In the genomic region with DNA sequence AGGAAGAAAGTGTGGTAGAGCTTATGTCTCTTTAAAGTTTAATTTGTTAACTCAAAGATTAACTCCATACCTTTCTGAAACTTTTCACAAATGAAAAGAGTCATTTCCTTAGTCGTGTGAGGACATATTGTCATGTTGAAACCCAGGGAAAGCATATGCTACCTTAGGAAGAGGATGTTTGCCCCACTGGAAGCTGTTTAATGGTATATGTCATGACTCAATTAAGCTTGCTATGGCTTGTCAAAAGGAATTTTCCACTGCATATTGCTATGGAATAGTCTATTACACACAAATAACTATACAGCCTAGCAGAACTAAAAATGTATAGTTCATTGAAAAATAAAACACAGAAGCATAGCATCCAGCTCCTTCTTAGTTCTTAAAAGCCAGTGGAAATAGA, we compare ENCODE assay signal across 23 cellular contexts.
DNase-seq lines count a peak whose midpoint lies in the region; ATAC-seq, FAIRE-seq and TF ChIP-seq lines count a peak whose summit lies in the region.
"Had no signal": no experiment of that assay in that cellular context is flagged by ENCODE, and none has a peak within 500 bp of the region (broad histone marks: within the 10 kb centered on the region; RNA-seq: fewer than 3 reads in every experiment).

No MANE protein-coding gene starts in this region.

- no peak overlapping the region for H2BK5ac ChIP-seq in mesendoderm (ENCODE audit: low read length)

- H3K27me3 ChIP-seq in bronchial epithelial cell (ENCODE audit: control insufficient read depth, insufficient read depth, low read length): no peaks in the 10 kb centered on the region
- no peaks in the 10 kb centered on the region for H3K27me3 ChIP-seq in mesendoderm (ENCODE audit: insufficient read depth, low read length, poor library complexity)
- H3K27me3 ChIP-seq: BLaER1, SJSA1 had no signal

- no peak overlapping the region for H4K5ac ChIP-seq in mesendoderm (ENCODE audit: low read length)

- no peak overlapping the region for H2AK5ac ChIP-seq in mesendoderm (ENCODE audit: low read length)

- H3K27ac ChIP-seq in mesendoderm (ENCODE audit: low read depth, low read length): no peak overlapping the region
- H3K27ac ChIP-seq: BLaER1, SJSA1 had no signal

- H3K56ac ChIP-seq in mesendoderm (ENCODE audit: low read length): no peak overlapping the region

- DNase-seq in GM12865 (ENCODE audit: low read depth): peak; percentile 9
- DNase-seq in HPDE6-E6E7 (ENCODE audit: extremely low spot score): peak; percentile 32
- peak; percentile 93 for DNase-seq in bronchial epithelial cell (ENCODE audit: low read depth)
- DNase-seq in cerebellar nuclear complex (lab: John Stamatoyannopoulos, UW): no peak
- no peak for DNase-seq in middle frontal gyrus (ENCODE audit: extremely low spot score, low spot score)
- DNase-seq in mesendoderm: no peak
- DNase-seq: CD4-positive, CD25-positive, alpha-beta regulatory T cell; GDM1; H9; HFFc6; NCI-H1092 treated with DMSO at 0.1 percent for 48 hours; NCI-H1436 treated with DMSO at 0.1 percent for 48 hours; NCI-H187 treated with DMSO at 0.1 percent for 48 hours; NCI-H2107; NCI-H774; T-helper 2 cell had no signal

- TF ChIP-seq CTCF in GM12865 (IDR thresholded peaks at IDR 0.05; ENCODE audit: insufficient read depth, low read depth, low read length, missing control alignments): no peak
- TF ChIP-seq CTCF in bronchial epithelial cell (IDR thresholded peaks at IDR 0.05; ENCODE audit: insufficient read depth, low read length, severe bottlenecking): no peak

- H3K79me1 ChIP-seq in mesendoderm (ENCODE audit: low read length): no peaks in the 10 kb centered on the region

- no peaks in the 10 kb centered on the region for H3K36me3 ChIP-seq in bronchial epithelial cell (ENCODE audit: control insufficient read depth, insufficient read depth, low read length)
- H3K36me3 ChIP-seq in mesendoderm (ENCODE audit: control insufficient read depth, insufficient read depth, low read length): no peaks in the 10 kb centered on the region
- H3K36me3 ChIP-seq: SJSA1 had no signal

- ATAC-seq in GM18909 (IDR thresholded peaks at IDR 0.05; ENCODE audit: poor library complexity, unreplicated experiment) (peak; percentile 38), GM19351 (IDR thresholded peaks at IDR 0.05; ENCODE audit: unreplicated experiment) (no peak)
- ATAC-seq: Right ventricle myocardium inferior had no signal

- no peak overlapping the region for H3K23ac ChIP-seq in mesendoderm (ENCODE audit: low read length)

- H3K4me3 ChIP-seq in GM12865 (ENCODE audit: low read depth, low read length): no peak overlapping the region
- H3K4me3 ChIP-seq in bronchial epithelial cell (ENCODE audit: low read depth, low read length): no peak overlapping the region
- no peak overlapping the region for H3K4me3 ChIP-seq in mesendoderm (ENCODE audit: low read length)
- H3K4me3 ChIP-seq: BLaER1, SJSA1 had no signal

- no peak for FAIRE-seq in bronchial epithelial cell (lab: Jason Lieb, UNC)
- FAIRE-seq: D721Med, RCC 7860 had no signal

- no peaks in the 10 kb centered on the region for H3K79me2 ChIP-seq in mesendoderm (ENCODE audit: control insufficient read depth, insufficient read depth, low read length)

- H3K4me1 ChIP-seq in mesendoderm (ENCODE audit: control insufficient read depth, low read depth, low read length): no peaks in the 10 kb centered on the region
- H3K4me1 ChIP-seq: BLaER1, SJSA1 had no signal

- no peak overlapping the region for H3K9ac ChIP-seq in mesendoderm (ENCODE audit: low read length)
- H3K9ac ChIP-seq: BLaER1 had no signal

- H2BK120ac ChIP-seq in mesendoderm (ENCODE audit: low read depth, low read length): no peak overlapping the region

- no peak overlapping the region for H3K4ac ChIP-seq in mesendoderm (ENCODE audit: low read depth, low read length)

- H4K8ac ChIP-seq in mesendoderm (ENCODE audit: low read depth, low read length): no peak overlapping the region

- no peak overlapping the region for H2BK15ac ChIP-seq in mesendoderm (replicated peaks; ENCODE audit: low read depth)

- WGBS in mesendoderm (ENCODE audit: extremely low coverage, insufficient coverage, low lambda C conversion rate): no CpG with 5 or more reads among the region's 1 CpG

- no peak overlapping the region for H3K4me2 ChIP-seq in mesendoderm (ENCODE audit: low read length)
- H3K4me2 ChIP-seq: BLaER1 had no signal

- H3K18ac ChIP-seq in mesendoderm (ENCODE audit: low read length): no peak overlapping the region

Comparison
In these comparisons a context has a peak if more than half of its experiments do, and no peak if none do; other contexts are left out.
1. DNase-seq: peak in GM12865 (single experiment), HPDE6-E6E7 (single experiment) and bronchial epithelial cell (single experiment); none in cerebellar nuclear complex (0 of 2), middle frontal gyrus (single experiment) and mesendoderm (single experiment).